Comparison of ENCODE assay signal across 8 cellular contexts in the genomic region with DNA sequence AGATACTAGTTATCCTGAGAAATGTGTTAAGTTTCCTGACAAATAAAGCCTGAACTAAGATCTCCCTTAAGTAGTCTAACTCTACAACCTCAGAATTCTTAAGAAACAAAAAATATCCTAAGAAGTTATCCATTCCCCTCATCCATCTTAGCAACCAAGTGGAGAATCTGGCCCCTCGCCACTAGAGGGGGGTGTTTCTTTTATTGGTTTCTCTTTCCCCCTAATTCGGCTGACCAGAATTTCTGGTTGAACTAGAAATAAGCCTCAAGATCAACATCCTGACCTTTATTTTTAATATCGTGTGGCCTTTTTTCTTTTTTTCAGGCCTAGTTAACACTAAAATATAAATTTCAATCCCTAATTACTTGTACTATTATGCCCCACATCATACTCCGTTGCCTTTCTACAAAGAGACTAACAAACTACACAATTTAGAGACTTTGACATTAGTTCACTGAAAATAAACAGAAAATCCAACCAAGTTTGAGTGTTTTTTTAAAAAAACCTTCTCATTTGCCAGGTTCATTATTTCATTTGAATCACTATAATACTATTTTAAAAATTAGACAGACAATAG. TPM values are rescaled to one million over a fixed set of nuclear protein-coding genes. Genes with fewer than 3 reads are reported as not detected.
DNase-seq lines count a peak whose midpoint lies in the region; ATAC-seq and TF ChIP-seq lines count a peak whose summit lies in the region.

No MANE protein-coding gene starts in this region.

- H3K27me3 Mint-ChIP-seq in nephron (ENCODE audit: low read depth) = no peaks in the 10 kb centered on the region

- WGBS in esophagus squamous epithelium, 2 donors = 13 to 25% methylated on average over 4 of the region's 4 CpGs

- peak; percentile 53 for ATAC-seq in HG03097 (IDR thresholded peaks at IDR 0.05; ENCODE audit: low FRiP score, unreplicated experiment)

- DNase-seq in NCI-H345 (lab: John Stamatoyannopoulos, UW) (peak; percentile 24), NCI-H345 treated with DMSO at 0.1 percent for 48 hours (lab: John Stamatoyannopoulos, UW; ENCODE audit: unreplicated experiment) (no peak), NCI-H526 treated with DMSO at 0.1 percent for 48 hours (lab: John Stamatoyannopoulos, UW) (peak; percentile 20), esophagus squamous epithelium (lab: John Stamatoyannopoulos, UW) (no peak), ureter (ENCODE audit: low spot score) (peak; percentile 79)
- DNase-seq in activated CD8-positive, alpha-beta memory T cell treated with anti-CD3 and anti-CD28 coated beads for 4 hours (ENCODE audit: low read depth in 2 of 2) = peak; percentile 38 to 45

- H3K4me1 ChIP-seq in esophagus squamous epithelium = peaks cover 0 to 13% (median 0%) of the 10 kb centered on the region in 3 donors

- H3K4me3 Mint-ChIP-seq in nephron = no peak overlapping the region

- H3K9me3 ChIP-seq in esophagus squamous epithelium = no peaks in the 10 kb centered on the region

- intact Hi-C loops in esophagus squamous epithelium (cut with DNase I) = no loop called here

- H3K27ac ChIP-seq in esophagus squamous epithelium = peak overlapping the region in 2 of 4 donors; percentile 43 to 52

- H3K36me3 Mint-ChIP-seq in nephron (ENCODE audit: low read depth) = peaks cover 14% of the 10 kb centered on the region

- no peak overlapping the region for H3K27ac Mint-ChIP-seq in nephron

- TF ChIP-seq CTCF in esophagus squamous epithelium (IDR thresholded peaks at IDR 0.05) = peak; percentile 43 to 81 (median 67)
- TF ChIP-seq CTCF in nephron (IDR thresholded peaks at IDR 0.05; ENCODE audit: unreplicated experiment in 3 of 3) = peak; percentile 60 to 81 (median 68)

- H3K36me3 ChIP-seq in esophagus squamous epithelium = no peaks in the 10 kb centered on the region

- H3K4me1 Mint-ChIP-seq in nephron = peaks cover 14% of the 10 kb centered on the region

- H3K9me3 Mint-ChIP-seq in nephron = no peaks in the 10 kb centered on the region

- no peak overlapping the region for H3K4me3 ChIP-seq in esophagus squamous epithelium

- H3K27me3 ChIP-seq in esophagus squamous epithelium = no peaks in the 10 kb centered on the region

- TF ChIP-seq POLR2A in esophagus squamous epithelium (IDR thresholded peaks at IDR 0.05) = no peak

RNA-seq across cellular contexts. Expression of a gene that starts 14.3 kb away (rescaled TPM):
- total RNA-seq in esophagus squamous epithelium = under 1 TPM in 3 of 4 donors, not detected in 1; 0.08 to 0.76 (median 0.35) TPM
- 26.2 TPM for total RNA-seq in ureter

Comparison
In these comparisons a context has a peak if more than half of its experiments do, and no peak if none do; other contexts are left out.
1. DNase-seq: peak in NCI-H345 (single experiment), NCI-H526 treated with DMSO at 0.1 percent for 48 hours (single experiment), activated CD8-positive, alpha-beta memory T cell treated with anti-CD3 and anti-CD28 coated beads for 4 hours (2 of 2) and ureter (single experiment); none in NCI-H345 treated with DMSO at 0.1 percent for 48 hours (single experiment) and esophagus squamous epithelium (single experiment).
2. RNA of a gene that starts 14.3 kb away (total RNA-seq): 26.2 TPM in ureter (single experiment); 0.08 to 0.76 TPM in esophagus squamous epithelium; every median in the first group is over 10 times any median in the second.